1 cellular context compared by ENCODE assay signal in genomic region chr2:38376346-38376682, GRCh38.
TF ChIP-seq lines count a peak whose summit lies in the region.

No MANE protein-coding gene starts in this region.

TF ChIP-seq in K562, 482 proteins besides CTCF, POLR2A, EP300 and RAD21 (continued from another document and continues in another):
- TF ChIP-seq ID3 (CRISPR knock-in tag; IDR thresholded peaks at IDR 0.05) = no peak
- TF ChIP-seq ID3 (tag; IDR thresholded peaks at IDR 0.05) = peak; percentile 24; the same call in 1 of the 2 replicates
- no peak for TF ChIP-seq ZEB2 (IDR thresholded peaks at IDR 0.05)
- TF ChIP-seq BRF2 (IDR thresholded peaks at IDR 0.05; ENCODE audit: borderline replicate concordance, insufficient read depth, insufficient read length) = no peak
- 0 out of 2 replicates have a peak, but pooled peaks have one; percentile 34 for TF ChIP-seq SRSF3 (IDR thresholded peaks at IDR 0.05; ENCODE audit: insufficient read depth, low read length)
- TF ChIP-seq ZNF398 (CRISPR knock-in tag; IDR thresholded peaks at IDR 0.05) = no peak
- TF ChIP-seq GATAD2A (IDR thresholded peaks at IDR 0.05) = no peak
- no peak for TF ChIP-seq PRPF4 (IDR thresholded peaks at IDR 0.05; ENCODE audit: insufficient read depth, low read depth, low read length, poor library complexity, severe bottlenecking)
- no peak for TF ChIP-seq LARP7 (IDR thresholded peaks at IDR 0.05)
- peak; percentile 14 for TF ChIP-seq POLR2B (IDR thresholded peaks at IDR 0.05; ENCODE audit: low read depth, partially characterized antibody)
- no peak for TF ChIP-seq ZFP36 (IDR thresholded peaks at IDR 0.05; ENCODE audit: low read depth, low read length, partially characterized antibody)
- TF ChIP-seq EGR1 (conservative IDR thresholded peaks at IDR 0.05) = peak; percentile 27; the same call in 1 of the 2 replicates
- peak; percentile 7 for TF ChIP-seq KDM5B (IDR thresholded peaks at IDR 0.05; ENCODE audit: insufficient replicate concordance, low read depth, low read length)
- TF ChIP-seq KDM1A (IDR thresholded peaks at IDR 0.05) = no peak
- no peak for TF ChIP-seq FOXM1 (IDR thresholded peaks at IDR 0.05; ENCODE audit: low read depth)
- TF ChIP-seq FOXM1 (CRISPR knock-in tag; IDR thresholded peaks at IDR 0.05; ENCODE audit: low read depth) = no peak
- no peak for TF ChIP-seq SMC3 (conservative IDR thresholded peaks at IDR 0.05; ENCODE audit: insufficient read depth, low read depth, low read length)
- TF ChIP-seq ATF2 (CRISPR knock-in tag; IDR thresholded peaks at IDR 0.05) = no peak
- TF ChIP-seq CREBBP (IDR thresholded peaks at IDR 0.05; ENCODE audit: low read depth, low read length) = no peak
- TF ChIP-seq TSHZ1 (CRISPR knock-in tag; IDR thresholded peaks at IDR 0.05) = no peak
- no peak for TF ChIP-seq CTBP1 (IDR thresholded peaks at IDR 0.05; ENCODE audit: borderline replicate concordance)
- TF ChIP-seq TGIF2 (CRISPR knock-in tag; IDR thresholded peaks at IDR 0.05) = no peak
- TF ChIP-seq SMARCA5 (IDR thresholded peaks at IDR 0.05) = no peak
- no peak for TF ChIP-seq FOXK1 (CRISPR knock-in tag; IDR thresholded peaks at IDR 0.05; ENCODE audit: borderline replicate concordance)
- TF ChIP-seq GABPB2 (CRISPR knock-in tag; conservative IDR thresholded peaks at IDR 0.05) = no peak
- no peak for TF ChIP-seq SPI1 (IDR thresholded peaks at IDR 0.05; ENCODE audit: borderline replicate concordance, low read depth, low read length)
- no peak for TF ChIP-seq ZKSCAN3 (CRISPR knock-in tag; IDR thresholded peaks at IDR 0.05)
- TF ChIP-seq SNRNP70 (optimal IDR thresholded peaks at IDR 0.05; ENCODE audit: low read depth, low read length) = no peak
- TF ChIP-seq TAF15 (IDR thresholded peaks at IDR 0.05; ENCODE audit: low read depth, low read length) = no peak
- TF ChIP-seq ZNF384 (IDR thresholded peaks at IDR 0.05; ENCODE audit: low read depth, low read length) = no peak
- TF ChIP-seq E2F3 (CRISPR knock-in tag; IDR thresholded peaks at IDR 0.05) = no peak
- TF ChIP-seq UBTF (IDR thresholded peaks at IDR 0.05; ENCODE audit: borderline replicate concordance in 1 of 2, low read depth in 2 of 2, low read length in 2 of 2) = peak; percentile 98 to 99
- no peak for TF ChIP-seq ZNF277 (CRISPR knock-in tag; IDR thresholded peaks at IDR 0.05; ENCODE audit: borderline replicate concordance)
- TF ChIP-seq SP1 (CRISPR knock-in tag; IDR thresholded peaks at IDR 0.05) = 0 out of 2 replicates have a peak, but pooled peaks have one; percentile 54
- TF ChIP-seq NR1H2 (CRISPR knock-in tag; IDR thresholded peaks at IDR 0.05) = no peak
- TF ChIP-seq HOXB6 (CRISPR knock-in tag; IDR thresholded peaks at IDR 0.05; ENCODE audit: borderline replicate concordance) = no peak
- TF ChIP-seq NCOA1 (IDR thresholded peaks at IDR 0.05; ENCODE audit: low read depth) = no peak
- TF ChIP-seq NEUROD1 (IDR thresholded peaks at IDR 0.05; ENCODE audit: borderline replicate concordance, low read depth, low read length, partially characterized antibody) = peak; percentile 0
- no peak for TF ChIP-seq HOMEZ (CRISPR knock-in tag; IDR thresholded peaks at IDR 0.05)
- TF ChIP-seq NFIC (IDR thresholded peaks at IDR 0.05) = no peak
- TF ChIP-seq KDM2B (CRISPR knock-in tag; IDR thresholded peaks at IDR 0.05) = no peak
- TF ChIP-seq CBX2 (IDR thresholded peaks at IDR 0.05; ENCODE audit: insufficient read depth, low read length, poor library complexity, severe bottlenecking) = no peak
- no peak for TF ChIP-seq FOXO4 (CRISPR knock-in tag; IDR thresholded peaks at IDR 0.05)
- no peak for TF ChIP-seq ARNT (IDR thresholded peaks at IDR 0.05)
- TF ChIP-seq MAZ (CRISPR knock-in tag; conservative IDR thresholded peaks at IDR 0.05 in 1 of 2, IDR thresholded peaks at IDR 0.05 in 1 of 2) = peak; percentile 11 to 26; a peak in 1 of 4 replicates
- TF ChIP-seq ZNF586 (CRISPR knock-in tag; conservative IDR thresholded peaks at IDR 0.05) = no peak
- TF ChIP-seq CSDE1 (IDR thresholded peaks at IDR 0.05) = no peak
- peak; percentile 76 for TF ChIP-seq HNRNPLL (IDR thresholded peaks at IDR 0.05; ENCODE audit: low read depth, low read length, poor library complexity, severe bottlenecking)
- no peak; the same call in 1 of the 2 replicates for TF ChIP-seq L3MBTL2 (IDR thresholded peaks at IDR 0.05)
- no peak for TF ChIP-seq CBFA2T2 (conservative IDR thresholded peaks at IDR 0.05)
- TF ChIP-seq ZNF347 (CRISPR knock-in tag; IDR thresholded peaks at IDR 0.05; ENCODE audit: low read depth) = no peak
- TF ChIP-seq LEF1 (IDR thresholded peaks at IDR 0.05) = no peak
- no peak for TF ChIP-seq ZNF740 (CRISPR knock-in tag; IDR thresholded peaks at IDR 0.05)
- TF ChIP-seq ZNF740 (tag; IDR thresholded peaks at IDR 0.05) = no peak
- TF ChIP-seq ATF1 (CRISPR knock-in tag; IDR thresholded peaks at IDR 0.05) = no peak
- no peak for TF ChIP-seq ATF1 (tag; IDR thresholded peaks at IDR 0.05)
- no peak; the same call in 1 of the 2 replicates for TF ChIP-seq POLR2AphosphoS5 (IDR thresholded peaks at IDR 0.05; ENCODE audit: control insufficient read depth, insufficient read depth, low read depth, low read length)
- TF ChIP-seq ZNF232 (CRISPR knock-in tag; IDR thresholded peaks at IDR 0.05) = no peak
- TF ChIP-seq SNIP1 (IDR thresholded peaks at IDR 0.05; ENCODE audit: low read depth) = peak; percentile 86; the same call in 1 of the 2 replicates
- no peak for TF ChIP-seq ZNF23 (CRISPR knock-in tag; IDR thresholded peaks at IDR 0.05)
- no peak for TF ChIP-seq ERF (CRISPR knock-in tag; IDR thresholded peaks at IDR 0.05)
